In the genomic region with DNA sequence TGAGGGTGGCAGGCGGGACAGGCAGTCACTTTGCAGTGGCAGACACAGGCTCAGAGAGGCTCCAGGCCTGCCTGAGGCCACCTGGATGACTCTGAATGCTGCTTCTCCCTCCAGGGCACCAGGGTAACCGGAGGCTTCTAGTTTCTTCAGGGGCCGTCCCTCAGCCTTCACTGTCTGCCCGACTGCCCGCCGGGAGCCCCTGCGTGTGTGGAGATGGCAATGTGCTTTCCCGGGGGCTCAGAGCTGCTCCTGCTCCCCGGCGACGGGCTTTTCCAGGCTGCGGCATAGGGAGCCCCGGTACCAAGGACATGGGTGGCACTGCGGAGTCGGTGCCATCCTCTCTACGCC, we compare ENCODE assay signal across 20 cellular contexts. TPM values are rescaled to one million over a fixed set of nuclear protein-coding genes. Genes with fewer than 3 reads are reported as not detected.
A peak's percentile ranks its signal among the peaks of the same experiment; 100 is the strongest.
DNase-seq lines count a peak whose midpoint lies in the region; ATAC-seq and TF ChIP-seq lines count a peak whose summit lies in the region.
"Had no signal": no experiment of that assay in that cellular context is flagged by ENCODE, and none has a peak within 500 bp of the region (broad histone marks: within the 10 kb centered on the region; RNA-seq: fewer than 3 reads in every experiment).

No MANE protein-coding gene starts in this region.

- H3K4me2 ChIP-seq in SK-N-SH (peak overlapping the region; percentile 69), PC-3 (ENCODE audit: low read length) (peak overlapping the region; percentile 70), smooth muscle cell (peak overlapping the region; percentile 76)

- no peaks in the 10 kb centered on the region for H3K36me3 ChIP-seq in SK-N-SH (replicated peaks in 1 of 2; ENCODE audit: control insufficient read depth in 1 of 2, insufficient read depth in 2 of 2, low read length in 1 of 2)
- H3K36me3 ChIP-seq in PC-3 (ENCODE audit: low read depth, low read length): no peaks in the 10 kb centered on the region
- H3K36me3 ChIP-seq in iPS-15b (ENCODE audit: control insufficient read depth, insufficient read depth, low read length): no peaks in the 10 kb centered on the region
- H3K36me3 ChIP-seq in smooth muscle cell (ENCODE audit: low read depth): no peaks in the 10 kb centered on the region
- H3K36me3 ChIP-seq: HAP-1 had no signal

- no peak for TF ChIP-seq EP300 in SK-N-SH (IDR thresholded peaks at IDR 0.05; ENCODE audit: borderline replicate concordance in 1 of 2, low read depth in 1 of 2, low read length in 1 of 2)

- H3K9me3 ChIP-seq in SK-N-SH (no peaks in the 10 kb centered on the region), PC-3 (ENCODE audit: low read length) (no peaks in the 10 kb centered on the region), iPS-15b (ENCODE audit: control insufficient read depth, insufficient read depth, low read length) (no peaks in the 10 kb centered on the region), smooth muscle cell (replicated peaks; ENCODE audit: low read depth) (no peaks in the 10 kb centered on the region)
- H3K9me3 ChIP-seq: HAP-1 had no signal

- no peak for ATAC-seq in SK-N-SH treated with all-trans-retinoic acid at 6 μM for 48 hours
- ATAC-seq in PC-3: no peak
- no peak for ATAC-seq in HG03378 (IDR thresholded peaks at IDR 0.05; ENCODE audit: unreplicated experiment)

- H3K9ac ChIP-seq in SK-N-SH (no peak overlapping the region), PC-3 (ENCODE audit: low read length) (no peak overlapping the region), iPS-15b (ENCODE audit: low read depth, low read length) (peak overlapping the region; percentile 47), smooth muscle cell (ENCODE audit: low read depth) (no peak overlapping the region)

- no peak for TF ChIP-seq RAD21 in SK-N-SH (IDR thresholded peaks at IDR 0.05; ENCODE audit: low read length)

- CTCF ChIA-PET in SK-N-SH (lab: Yijun Ruan, JAX): interaction anchor here (0.9 to 3.8 kb wide), 4 partner anchors 16 to 290 kb away, joined by 3 to 18 read pairs (median 5); no protein-coding TSS in a partner anchor
- CTCF ChIA-PET in PC-3 (lab: Charles Lee): no interaction called here

- no peak for TF ChIP-seq POLR2A in lower leg skin (IDR thresholded peaks at IDR 0.05)

- no peak for TF ChIP-seq CTCF in SK-N-SH (IDR thresholded peaks at IDR 0.05)
- TF ChIP-seq CTCF in PC-3 (conservative IDR thresholded peaks at IDR 0.05; ENCODE audit: low read depth, low read length): no peak
- no peak for TF ChIP-seq CTCF in smooth muscle cell (IDR thresholded peaks at IDR 0.05; ENCODE audit: borderline replicate concordance, insufficient read depth, poor library complexity, severe bottlenecking)
- TF ChIP-seq CTCF in lower leg skin (IDR thresholded peaks at IDR 0.05): no peak

- H2AFZ ChIP-seq in SK-N-SH (ENCODE audit: low read depth): 0 out of 2 replicates have a peak overlapping the region, but pooled peaks have one; percentile 16
- peak overlapping the region; percentile 65 for H2AFZ ChIP-seq in PC-3 (ENCODE audit: low read length)
- H2AFZ ChIP-seq in smooth muscle cell (ENCODE audit: low read depth): no peak overlapping the region

- H3K79me2 ChIP-seq in SK-N-SH (ENCODE audit: insufficient read depth) (no peaks in the 10 kb centered on the region), PC-3 (ENCODE audit: low read length) (no peaks in the 10 kb centered on the region), smooth muscle cell (ENCODE audit: low read depth) (no peaks in the 10 kb centered on the region)

- H3K27ac ChIP-seq in SK-N-SH (ENCODE audit: low read depth in 2 of 2, low read length in 1 of 2) (no peak overlapping the region), PC-3 (ENCODE audit: low read length) (no peak overlapping the region), smooth muscle cell (ENCODE audit: low read depth) (no peak overlapping the region)
- H3K27ac ChIP-seq: 22Rv1 had no signal

- no peaks in the 10 kb centered on the region for H3F3A ChIP-seq in SK-N-SH (replicated peaks; ENCODE audit: insufficient read depth)
- no peaks in the 10 kb centered on the region for H3F3A ChIP-seq in PC-3 (ENCODE audit: low read length, unreplicated experiment)
- no peaks in the 10 kb centered on the region for H3F3A ChIP-seq in smooth muscle cell (ENCODE audit: low read depth)

- POLR2A ChIA-PET in SK-N-SH (lab: Yijun Ruan, JAX): no interaction called here
- POLR2A ChIA-PET in PC-3 (lab: Charles Lee; ENCODE audit: unreplicated experiment): no interaction called here

- 19% methylated on average over 6 of the region's 16 CpGs for WGBS in SK-N-SH (ENCODE audit: low lambda C conversion rate)
- 76% methylated on average over 16 of the region's 16 CpGs for WGBS in smooth muscle cell (ENCODE audit: low lambda C conversion rate)
- WGBS in lower leg skin, 2 donors: 72 to 89% methylated on average over 9 to 15 of the region's 16 CpGs

- intact Hi-C loops in PC-3 (cut with micrococcal nuclease) (loop anchor here (5.0 kb wide), 1 partner anchor 242 kb away; no protein-coding TSS in a partner anchor), lower leg skin (cut with DNase I; ENCODE audit: low total_unique reads) (no loop called here)

- peak overlapping the region in 1 of 2 experiments; percentile 39; a peak in 1 of 4 replicates for H3K4me3 ChIP-seq in SK-N-SH (ENCODE audit: low read depth in 2 of 2, low read length in 1 of 2)
- H3K4me3 ChIP-seq in PC-3 (ENCODE audit: low read length): no peak overlapping the region
- no peak overlapping the region for H3K4me3 ChIP-seq in iPS-15b (ENCODE audit: low read depth, low read length)
- H3K4me3 ChIP-seq in smooth muscle cell: no peak overlapping the region
- no peak overlapping the region for H3K4me3 ChIP-seq in lower leg skin (ENCODE audit: low read depth, poor library complexity, severe bottlenecking)
- H3K4me3 ChIP-seq: HAP-1 had no signal

- BruUV-seq in PC-3 (replicated peaks; lab: Mats Ljungman, UMichigan): no TSS peak

- H4K20me1 ChIP-seq in SK-N-SH (ENCODE audit: insufficient read depth) (no peaks in the 10 kb centered on the region), PC-3 (ENCODE audit: low read length) (no peaks in the 10 kb centered on the region), smooth muscle cell (ENCODE audit: low read depth) (no peaks in the 10 kb centered on the region)

- no peaks in the 10 kb centered on the region for H3K9me2 ChIP-seq in SK-N-SH
- H3K9me2 ChIP-seq in PC-3 (replicated peaks; ENCODE audit: low read length): no peaks in the 10 kb centered on the region

- DNase-seq in SK-N-SH (no peak), PC-3 (no peak), smooth muscle cell (lab: John Stamatoyannopoulos, UW; ENCODE audit: unreplicated experiment) (no peak), lower leg skin (ENCODE audit: low spot score in 2 of 2) (no peak), NCI-H82 (lab: John Stamatoyannopoulos, UW) (no peak)
- DNase-seq: midbrain, NCI-H510A treated with DMSO at 0.1 percent for 48 hours had no signal

- peaks cover 42% of the 10 kb centered on the region for H3K27me3 ChIP-seq in SK-N-SH (ENCODE audit: insufficient read depth)
- H3K27me3 ChIP-seq in PC-3 (ENCODE audit: low read length): no peaks in the 10 kb centered on the region
- H3K27me3 ChIP-seq in iPS-15b (ENCODE audit: control insufficient read depth, insufficient read depth, low read length): no peaks in the 10 kb centered on the region
- H3K27me3 ChIP-seq in smooth muscle cell (ENCODE audit: low read depth): no peaks in the 10 kb centered on the region

- H3K4me1 ChIP-seq in SK-N-SH (ENCODE audit: control insufficient read depth in 1 of 2, insufficient read depth in 2 of 2, low read depth in 1 of 2, low read length in 1 of 2) (peaks cover 18 to 35% of the 10 kb centered on the region in 2 experiments; a peak in 3 of 4 replicates), PC-3 (ENCODE audit: insufficient read depth, low read length) (peaks cover 29% of the 10 kb centered on the region), iPS-15b (ENCODE audit: control insufficient read depth, insufficient read depth, low read length) (no peaks in the 10 kb centered on the region), smooth muscle cell (ENCODE audit: low read depth) (peaks cover 15% of the 10 kb centered on the region)
- H3K4me1 ChIP-seq: HAP-1 had no signal

TF ChIP-seq in SK-N-SH, 30 proteins besides CTCF, POLR2A, EP300 and RAD21 (continues in another document):
- TF ChIP-seq FOSL2 (IDR thresholded peaks at IDR 0.05; ENCODE audit: borderline replicate concordance, low read depth): no peak
- TF ChIP-seq, protein P1, sequence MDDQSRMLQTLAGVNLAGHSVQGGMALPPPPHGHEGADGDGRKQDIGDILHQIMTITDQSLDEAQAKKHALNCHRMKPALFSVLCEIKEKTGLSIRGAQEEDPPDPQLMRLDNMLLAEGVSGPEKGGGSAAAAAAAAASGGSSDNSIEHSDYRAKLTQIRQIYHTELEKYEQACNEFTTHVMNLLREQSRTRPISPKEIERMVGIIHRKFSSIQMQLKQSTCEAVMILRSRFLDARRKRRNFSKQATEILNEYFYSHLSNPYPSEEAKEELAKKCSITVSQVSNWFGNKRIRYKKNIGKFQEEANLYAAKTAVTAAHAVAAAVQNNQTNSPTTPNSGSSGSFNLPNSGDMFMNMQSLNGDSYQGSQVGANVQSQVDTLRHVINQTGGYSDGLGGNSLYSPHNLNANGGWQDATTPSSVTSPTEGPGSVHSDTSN (IDR thresholded peaks at IDR 0.05): no peak

TF ChIP-seq in SK-N-SH treated with all-trans-retinoic acid at 6 μM for 48 hours, 23 proteins besides CTCF, POLR2A, EP300 and RAD21 (continues in another document):
- TF ChIP-seq GLIS3 (CRISPR knock-in tag; IDR thresholded peaks at IDR 0.05) (no peak), ZNF70 (CRISPR knock-in tag; IDR thresholded peaks at IDR 0.05) (no peak), OSR1 (CRISPR knock-in tag; IDR thresholded peaks at IDR 0.05) (no peak)

RNA-seq across cellular contexts. Expression of a gene that starts 51.5 kb away (rescaled TPM):
- polyA plus RNA-seq in SK-N-SH (2012; rRNA removed): not detected in 2 replicates
- polyA plus RNA-seq in SK-N-SH (2012; cell fraction: cytosol; rRNA removed): not detected in 2 replicates
- not detected in 2 replicates for polyA plus RNA-seq in SK-N-SH (2012; cell fraction: nucleus; rRNA removed)
- total RNA-seq in PC-3 (2014; rRNA removed): not detected in 2 replicates
- 0.45 TPM in 1 of 2 replicates, not detected in the other for total RNA-seq in smooth muscle cell
- polyA plus RNA-seq in smooth muscle cell: 0.25 and 0.87 TPM in 2 replicates
- total RNA-seq in lower leg skin: 1 to 10 TPM in 3 of 4 donors, under 1 TPM in 1; 0.93 to 4.4 (median 2.9) TPM
- total RNA-seq: renal cortical epithelial cell had no signal
- polyA plus RNA-seq: BJ had no signal

RNA-seq across cellular contexts. Expression of a gene that starts 59.1 kb away (rescaled TPM):
- polyA plus RNA-seq in SK-N-SH (2012; rRNA removed) (not detected in 2 replicates), smooth muscle cell (0.27 TPM in 1 of 2 replicates, not detected in the other)
- polyA plus RNA-seq in SK-N-SH (2012; cell fraction: cytosol; rRNA removed): not detected in 2 replicates
- polyA plus RNA-seq in SK-N-SH (2012; cell fraction: nucleus; rRNA removed): not detected in 2 replicates
- total RNA-seq in PC-3 (2014; rRNA removed) (not detected in 2 replicates), smooth muscle cell (not detected in 2 replicates), lower leg skin (not detected)
- total RNA-seq: activated naive CD4-positive, alpha-beta T cell treated with anti-CD3 and anti-CD28 coated beads, Interleukin-2, amount 50 U/mL, for 72 hours; G401; left cardiac atrium; neural crest cell; renal cortical epithelial cell; subcutaneous adipose tissue; urinary bladder had no signal
- polyA plus RNA-seq: BJ, urinary bladder had no signal
